31 cellular contexts compared by ENCODE assay signal in the genomic region with DNA sequence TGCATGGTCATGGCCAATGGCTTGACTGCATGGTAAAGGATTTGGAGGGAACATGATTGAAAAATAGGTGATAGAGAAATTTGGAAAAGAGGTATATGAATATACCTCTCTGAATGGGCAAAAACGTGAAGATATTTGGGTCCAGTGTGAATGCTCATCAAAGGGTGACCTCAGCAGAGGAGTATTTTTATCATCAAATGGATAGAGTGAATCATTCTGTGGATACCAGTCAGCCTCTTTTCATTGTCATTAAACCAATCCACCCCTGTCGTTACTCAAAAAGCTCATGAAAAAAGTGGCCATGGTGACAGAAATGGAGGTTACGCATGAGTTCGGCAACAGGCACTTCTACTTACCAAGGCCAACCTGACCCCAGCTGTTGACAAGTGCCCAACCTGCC.
"Had no signal": no experiment of that assay in that cellular context is flagged by ENCODE, and none has a peak within 500 bp of the region (broad histone marks: within the 10 kb centered on the region; RNA-seq: fewer than 3 reads in every experiment).

No MANE protein-coding gene starts in this region.

- H3K36me3 ChIP-seq: MG63 had no signal

- H3K27me3 ChIP-seq: MG63 had no signal

- H3K27ac ChIP-seq: KMS-11 had no signal

- H3K9ac ChIP-seq: KMS-11 had no signal

- H3K4me3 ChIP-seq: MG63 had no signal

- H3K4me2 ChIP-seq: KMS-11 had no signal

- DNase-seq: Karpas-422, Kasumi-1, KG1, MG63, MM.1S, MV-4-11, NCI-H1048, NCI-H1092, NCI-H1092 treated with DMSO at 0.1 percent for 48 hours, NCI-H1105, NCI-H1105 treated with DMSO at 0.1 percent for 48 hours, NCI-H1417 treated with DMSO at 0.1 percent for 48 hours, NCI-H1436, NCI-H1436 treated with DMSO at 0.1 percent for 48 hours, NCI-H1694, NCI-H1694 treated with DMSO at 0.1 percent for 48 hours, NCI-H187, NCI-H187 treated with DMSO at 0.1 percent for 48 hours, NCI-H1930, NCI-H2029, NCI-H2029 treated with DMSO at 0.1 percent for 48 hours, NCI-H2107, NCI-H2171, NCI-H2171 treated with DMSO at 0.1 percent for 48 hours, NCI-H2227 treated with DMSO at 0.1 percent for 48 hours, NCI-H226, NCI-H345, NCI-H446, NCI-H446 treated with DMSO at 0.1 percent for 48 hours, NCI-H510A had no signal

- H3K9me3 ChIP-seq: MG63 had no signal
